ENCODE assay signal across 14 cellular contexts in genomic region chr1:150543500-150544143, GRCh38. TPM values are rescaled to one million over a fixed set of nuclear protein-coding genes. Genes with fewer than 3 reads are reported as not detected.
DNase-seq lines count a peak whose midpoint lies in the region; ATAC-seq and TF ChIP-seq lines count a peak whose summit lies in the region.
"Had no signal": no experiment of that assay in that cellular context is flagged by ENCODE, and none has a peak within 500 bp of the region (broad histone marks: within the 10 kb centered on the region; RNA-seq: fewer than 3 reads in every experiment).

No MANE protein-coding gene starts in this region.

- H3K4me3 Mint-ChIP-seq in activated T-helper 17 cell treated with anti-CD3 and anti-CD28 coated beads, Interleukin-2, amount 50 U/mL, for 72 hours: no peak overlapping the region
- H3K4me3 Mint-ChIP-seq: memory B cell had no signal

- H3K27ac ChIP-seq in RWPE1: peak overlapping the region; percentile 79
- H3K27ac ChIP-seq in stomach smooth muscle (ENCODE audit: low read length): peak overlapping the region; percentile 55
- H3K27ac ChIP-seq: brain microvascular endothelial cell had no signal

- H3K36me3 Mint-ChIP-seq in activated T-helper 17 cell treated with anti-CD3 and anti-CD28 coated beads, Interleukin-2, amount 50 U/mL, for 72 hours (ENCODE audit: low read depth): no peaks in the 10 kb centered on the region
- H3K36me3 Mint-ChIP-seq: memory B cell had no signal

- H3K36me3 ChIP-seq in stomach smooth muscle (ENCODE audit: control insufficient read depth in 2 of 2, insufficient read depth in 2 of 2, low read length in 2 of 2): no peaks in the 10 kb centered on the region
- H3K36me3 ChIP-seq: brain microvascular endothelial cell had no signal

- H3K27me3 ChIP-seq in stomach smooth muscle (ENCODE audit: control insufficient read depth in 1 of 2, insufficient read depth in 2 of 2, low read length in 2 of 2): no peaks in the 10 kb centered on the region
- H3K27me3 ChIP-seq: brain microvascular endothelial cell had no signal

- no peaks in the 10 kb centered on the region for H3K9me3 Mint-ChIP-seq in activated T-helper 17 cell treated with anti-CD3 and anti-CD28 coated beads, Interleukin-2, amount 50 U/mL, for 72 hours
- H3K9me3 Mint-ChIP-seq: memory B cell had no signal

- H3K4me1 ChIP-seq in stomach smooth muscle (ENCODE audit: control insufficient read depth, insufficient read depth, low read length): peaks cover 4% of the 10 kb centered on the region

- peaks cover 7% of the 10 kb centered on the region for H3K27me3 Mint-ChIP-seq in activated T-helper 17 cell treated with anti-CD3 and anti-CD28 coated beads, Interleukin-2, amount 50 U/mL, for 72 hours

- peak overlapping the region in 1 of 2 donors; percentile 44 for H3K4me3 ChIP-seq in stomach smooth muscle (ENCODE audit: low read length in 2 of 2)

- CTCF ChIA-PET in RWPE1 (lab: Yijun Ruan, JAX): interaction anchor here (1.6 kb wide), 1 partner anchor 11 kb away, joined by 8 read pairs; no protein-coding TSS in a partner anchor

- ATAC-seq in left cardiac atrium (peak; percentile 61 to 65), HG02642 (IDR thresholded peaks at IDR 0.05; ENCODE audit: poor library complexity, unreplicated experiment) (no peak)
- no peak for ATAC-seq in activated T-helper 17 cell treated with anti-CD3 and anti-CD28 coated beads, Interleukin-2, amount 50 U/mL, for 72 hours (replicated peaks)

- TF ChIP-seq CTCF in RWPE1 (conservative IDR thresholded peaks at IDR 0.05; ENCODE audit: low read depth): no peak

- H3K4me1 Mint-ChIP-seq in activated T-helper 17 cell treated with anti-CD3 and anti-CD28 coated beads, Interleukin-2, amount 50 U/mL, for 72 hours: no peaks in the 10 kb centered on the region

- H3K27ac Mint-ChIP-seq in activated T-helper 17 cell treated with anti-CD3 and anti-CD28 coated beads, Interleukin-2, amount 50 U/mL, for 72 hours: no peak overlapping the region
- H3K27ac Mint-ChIP-seq: memory B cell had no signal

- no peak overlapping the region for H3K9ac ChIP-seq in stomach smooth muscle (ENCODE audit: low read length in 2 of 2)

- intact Hi-C loops in left cardiac atrium (cut with DNase I): no loop called here

- no peaks in the 10 kb centered on the region for H3K9me3 ChIP-seq in stomach smooth muscle (ENCODE audit: control insufficient read depth in 2 of 2, low read length in 2 of 2)

- peak in 2 of 3 experiments; percentile 79 to 95 for DNase-seq in NCI-H1417 (lab: John Stamatoyannopoulos, UW)
- no peak for DNase-seq in RWPE1 (ENCODE audit: low spot score)
- peak; percentile 71 for DNase-seq in left cardiac atrium
- no peak for DNase-seq in amniotic stem cell (lab: John Stamatoyannopoulos, UW)
- DNase-seq: activated CD8-positive, alpha-beta memory T cell treated with anti-CD3 and anti-CD28 coated beads, Interleukin-2, amount 50 U/mL, for 4 hours; brain microvascular endothelial cell; foreskin melanocyte; NCI-H526; small intestine; T-helper 2 cell had no signal

- POLR2A ChIA-PET in RWPE1 (lab: Yijun Ruan, JAX; ENCODE audit: low non-redundant PET): no interaction called here

RNA-seq across cellular contexts. Expression of gene ADAMTSL4, which starts 5.6 kb away (rescaled TPM):
- 10 to 100 TPM; 31.5 to 62.5 TPM for total RNA-seq in left cardiac atrium
- total RNA-seq in activated T-helper 17 cell treated with anti-CD3 and anti-CD28 coated beads, Interleukin-2, amount 50 U/mL, for 72 hours: under 1 TPM; 0.29 to 0.37 TPM

RNA-seq across cellular contexts. Expression of gene FALEC, which starts 28.1 kb away (rescaled TPM):
- not detected for total RNA-seq in left cardiac atrium
- total RNA-seq in activated T-helper 17 cell treated with anti-CD3 and anti-CD28 coated beads, Interleukin-2, amount 50 U/mL, for 72 hours: 1 to 10 TPM in 1 of 2 donors, not detected in 1; 1.2 TPM

RNA-seq across cellular contexts. Expression of gene ECM1, which starts 35.7 kb away (rescaled TPM):
- 10 to 100 TPM; 40.6 to 42.2 TPM for total RNA-seq in left cardiac atrium
- 1 to 10 TPM; 1.1 to 2.0 TPM for total RNA-seq in activated T-helper 17 cell treated with anti-CD3 and anti-CD28 coated beads, Interleukin-2, amount 50 U/mL, for 72 hours

RNA-seq across cellular contexts. Expression of gene MCL1, which starts 35.8 kb away (rescaled TPM):
- total RNA-seq in left cardiac atrium: 100 to 1,000 TPM; 103 to 146 TPM
- 100 to 1,000 TPM; 235 to 351 TPM for total RNA-seq in activated T-helper 17 cell treated with anti-CD3 and anti-CD28 coated beads, Interleukin-2, amount 50 U/mL, for 72 hours

RNA-seq across cellular contexts. Expression of gene TARS2, which starts 56.4 kb away (rescaled TPM):
- 10 to 100 TPM; 16.3 to 18.5 TPM for total RNA-seq in left cardiac atrium
- total RNA-seq in activated T-helper 17 cell treated with anti-CD3 and anti-CD28 coated beads, Interleukin-2, amount 50 U/mL, for 72 hours: 10 to 100 TPM; 28.8 to 35.3 TPM

Comparison
In these comparisons a context has a peak if more than half of its experiments do, and no peak if none do; other contexts are left out.
1. DNase-seq: peak in NCI-H1417 (2 of 3) and left cardiac atrium (single experiment); none in RWPE1 (single experiment) and amniotic stem cell (single experiment).
2. ATAC-seq: peak in left cardiac atrium (2 of 2); none in activated T-helper 17 cell treated with anti-CD3 and anti-CD28 coated beads, Interleukin-2, amount 50 U/mL, for 72 hours (single experiment) and HG02642 (single experiment).
3. RNA of gene ADAMTSL4, which starts 5.6 kb away (total RNA-seq): 31.5 to 62.5 TPM in left cardiac atrium; 0.29 to 0.37 TPM in activated T-helper 17 cell treated with anti-CD3 and anti-CD28 coated beads, Interleukin-2, amount 50 U/mL, for 72 hours; every median in the first group is over 10 times any median in the second.
4. RNA of gene ECM1, which starts 35.7 kb away (total RNA-seq): 40.6 to 42.2 TPM in left cardiac atrium; 1.1 to 2.0 TPM in activated T-helper 17 cell treated with anti-CD3 and anti-CD28 coated beads, Interleukin-2, amount 50 U/mL, for 72 hours; every median in the first group is over 10 times any median in the second.